Comparison of ENCODE assay signal across 1 cellular context in the genomic region with DNA sequence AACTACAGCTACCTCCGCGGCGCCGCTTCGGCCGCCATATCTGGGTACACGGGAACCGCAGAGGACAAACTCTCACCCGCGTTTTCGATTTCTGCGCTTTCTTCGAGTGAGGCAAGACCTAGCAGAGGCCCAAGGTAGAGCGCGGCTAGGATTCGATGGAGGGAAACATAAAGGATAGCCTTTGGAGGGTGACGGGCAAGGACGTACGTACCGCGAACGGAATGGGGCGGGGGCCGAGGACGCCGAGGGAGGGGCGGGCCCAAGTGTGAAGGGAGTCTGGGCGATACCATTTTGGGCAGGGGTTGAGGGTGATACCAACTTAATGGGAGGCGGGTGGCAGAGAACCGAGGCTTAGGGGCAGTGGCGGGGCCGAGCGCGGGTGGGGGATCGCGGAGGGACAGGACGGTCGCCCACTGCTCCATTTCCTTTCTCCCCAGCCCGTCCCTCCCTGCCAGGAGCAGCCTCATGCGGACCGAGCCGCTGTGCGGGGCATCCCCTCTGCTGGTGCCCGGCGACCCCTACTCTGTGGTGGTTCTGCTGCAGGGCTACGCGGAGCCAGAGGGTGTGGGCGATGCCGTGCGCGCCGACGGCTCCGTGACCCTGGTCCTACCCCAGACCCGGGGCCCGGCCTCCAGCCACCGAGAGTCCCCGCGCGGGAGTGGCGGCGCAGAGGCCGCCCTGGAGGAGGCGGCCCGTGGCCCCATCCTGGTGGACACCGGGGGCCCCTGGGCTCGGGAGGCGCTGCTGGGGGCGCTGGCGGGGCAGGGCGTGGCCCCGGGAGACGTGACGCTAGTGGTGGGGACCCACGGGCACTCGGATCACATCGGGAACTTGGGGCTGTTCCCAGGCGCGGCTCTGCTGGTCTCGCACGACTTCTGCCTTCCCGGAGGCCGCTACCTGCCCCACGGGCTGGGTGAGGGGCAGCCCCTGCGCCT.
TF ChIP-seq lines count a peak whose summit lies in the region.

A gene with protein sequence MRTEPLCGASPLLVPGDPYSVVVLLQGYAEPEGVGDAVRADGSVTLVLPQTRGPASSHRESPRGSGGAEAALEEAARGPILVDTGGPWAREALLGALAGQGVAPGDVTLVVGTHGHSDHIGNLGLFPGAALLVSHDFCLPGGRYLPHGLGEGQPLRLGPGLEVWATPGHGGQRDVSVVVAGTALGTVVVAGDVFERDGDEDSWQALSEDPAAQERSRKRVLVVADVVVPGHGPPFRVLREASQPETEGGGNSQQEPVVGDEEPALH (plus strand): TSS at position 37 of the 935 bp plus-strand sequence. CDS start 429 bp downstream, at position 466.

TF ChIP-seq in A549, 52 proteins besides CTCF, POLR2A, EP300 and RAD21 (continued from another document):
- TF ChIP-seq, protein P1, sequence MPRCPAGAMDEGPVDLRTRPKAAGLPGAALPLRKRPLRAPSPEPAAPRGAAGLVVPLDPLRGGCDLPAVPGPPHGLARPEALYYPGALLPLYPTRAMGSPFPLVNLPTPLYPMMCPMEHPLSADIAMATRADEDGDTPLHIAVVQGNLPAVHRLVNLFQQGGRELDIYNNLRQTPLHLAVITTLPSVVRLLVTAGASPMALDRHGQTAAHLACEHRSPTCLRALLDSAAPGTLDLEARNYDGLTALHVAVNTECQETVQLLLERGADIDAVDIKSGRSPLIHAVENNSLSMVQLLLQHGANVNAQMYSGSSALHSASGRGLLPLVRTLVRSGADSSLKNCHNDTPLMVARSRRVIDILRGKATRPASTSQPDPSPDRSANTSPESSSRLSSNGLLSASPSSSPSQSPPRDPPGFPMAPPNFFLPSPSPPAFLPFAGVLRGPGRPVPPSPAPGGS (IDR thresholded peaks at IDR 0.05), result peak; percentile 80; the same call in 2 of the 3 replicates
- TF ChIP-seq POLR2AphosphoS2 (conservative IDR thresholded peaks at IDR 0.05; ENCODE audit: low read length) (0 out of 2 replicates have a peak, but pooled peaks have one; percentile 50), RFX5 (IDR thresholded peaks at IDR 0.05) (no peak), ZC3H11A (IDR thresholded peaks at IDR 0.05) (no peak), GATA3 (IDR thresholded peaks at IDR 0.05; ENCODE audit: borderline replicate concordance) (peak; percentile 81), EHMT2 (IDR thresholded peaks at IDR 0.05; ENCODE audit: low read depth) (no peak), ESRRA (IDR thresholded peaks at IDR 0.05; ENCODE audit: borderline replicate concordance, low read length) (no peak), HOXB13 (CRISPR knock-in tag; IDR thresholded peaks at IDR 0.05; ENCODE audit: low read depth) (no peak), SREBF2 (IDR thresholded peaks at IDR 0.05) (no peak), FOSB (CRISPR knock-in tag; IDR thresholded peaks at IDR 0.05) (no peak), MAZ (IDR thresholded peaks at IDR 0.05; ENCODE audit: borderline replicate concordance, low read depth, low read length) (peak; percentile 47; the same call in 1 of the 2 replicates), FOSL2 (IDR thresholded peaks at IDR 0.05) (no peak), FOSL2 (CRISPR knock-in tag; IDR thresholded peaks at IDR 0.05) (no peak), ZNF302 (CRISPR knock-in tag; IDR thresholded peaks at IDR 0.05) (no peak), JUN (IDR thresholded peaks at IDR 0.05) (peak; percentile 76 to 90), RCOR1 (IDR thresholded peaks at IDR 0.05; ENCODE audit: low read depth, low read length) (no peak), CBX8 (IDR thresholded peaks at IDR 0.05) (no peak), NPAS2 (CRISPR knock-in tag; IDR thresholded peaks at IDR 0.05; ENCODE audit: borderline replicate concordance) (no peak), ZFP36 (IDR thresholded peaks at IDR 0.05; ENCODE audit: borderline replicate concordance, partially characterized antibody) (peak; percentile 53), CHD4 (IDR thresholded peaks at IDR 0.05; ENCODE audit: borderline replicate concordance) (no peak), KDM5A (IDR thresholded peaks at IDR 0.05) (no peak), FOXS1 (CRISPR knock-in tag; IDR thresholded peaks at IDR 0.05) (no peak), RNF2 (IDR thresholded peaks at IDR 0.05; ENCODE audit: borderline replicate concordance, low read depth) (no peak), ZSCAN20 (CRISPR knock-in tag; IDR thresholded peaks at IDR 0.05) (no peak), MYC (IDR thresholded peaks at IDR 0.05; ENCODE audit: borderline replicate concordance, low read length) (peak; percentile 68; the same call in 1 of the 2 replicates), KDM1A (IDR thresholded peaks at IDR 0.05; ENCODE audit: low read depth) (no peak), BHLHE40 (IDR thresholded peaks at IDR 0.05; ENCODE audit: low read depth, low read length) (peak; percentile 82), TP53 (CRISPR knock-in tag; IDR thresholded peaks at IDR 0.05) (no peak), HOXB5 (CRISPR knock-in tag; IDR thresholded peaks at IDR 0.05) (no peak), JUNB (IDR thresholded peaks at IDR 0.05) (no peak), PHF8 (IDR thresholded peaks at IDR 0.05; ENCODE audit: borderline replicate concordance, low read depth) (peak; percentile 80; the same call in 1 of the 2 replicates), HDAC2 (IDR thresholded peaks at IDR 0.05) (no peak), CEBPB (IDR thresholded peaks at IDR 0.05) (no peak)
- TF ChIP-seq, protein P2, sequence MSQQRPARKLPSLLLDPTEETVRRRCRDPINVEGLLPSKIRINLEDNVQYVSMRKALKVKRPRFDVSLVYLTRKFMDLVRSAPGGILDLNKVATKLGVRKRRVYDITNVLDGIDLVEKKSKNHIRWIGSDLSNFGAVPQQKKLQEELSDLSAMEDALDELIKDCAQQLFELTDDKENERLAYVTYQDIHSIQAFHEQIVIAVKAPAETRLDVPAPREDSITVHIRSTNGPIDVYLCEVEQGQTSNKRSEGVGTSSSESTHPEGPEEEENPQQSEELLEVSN (IDR thresholded peaks at IDR 0.05; ENCODE audit: borderline replicate concordance, low read depth), result 0 out of 2 replicates have a peak, but pooled peaks have one; percentile 19
- TF ChIP-seq, protein P3, sequence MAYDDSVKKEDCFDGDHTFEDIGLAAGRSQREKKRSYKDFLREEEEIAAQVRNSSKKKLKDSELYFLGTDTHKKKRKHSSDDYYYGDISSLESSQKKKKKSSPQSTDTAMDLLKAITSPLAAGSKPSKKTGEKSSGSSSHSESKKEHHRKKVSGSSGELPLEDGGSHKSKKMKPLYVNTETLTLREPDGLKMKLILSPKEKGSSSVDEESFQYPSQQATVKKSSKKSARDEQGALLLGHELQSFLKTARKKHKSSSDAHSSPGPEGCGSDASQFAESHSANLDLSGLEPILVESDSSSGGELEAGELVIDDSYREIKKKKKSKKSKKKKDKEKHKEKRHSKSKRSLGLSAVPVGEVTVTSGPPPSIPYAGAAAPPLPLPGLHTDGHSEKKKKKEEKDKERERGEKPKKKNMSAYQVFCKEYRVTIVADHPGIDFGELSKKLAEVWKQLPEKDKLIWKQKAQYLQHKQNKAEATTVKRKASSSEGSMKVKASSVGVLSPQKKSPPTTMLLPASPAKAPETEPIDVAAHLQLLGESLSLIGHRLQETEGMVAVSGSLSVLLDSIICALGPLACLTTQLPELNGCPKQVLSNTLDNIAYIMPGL (CRISPR knock-in tag; IDR thresholded peaks at IDR 0.05; ENCODE audit: borderline replicate concordance), result no peak
- TF ChIP-seq, protein P4, sequence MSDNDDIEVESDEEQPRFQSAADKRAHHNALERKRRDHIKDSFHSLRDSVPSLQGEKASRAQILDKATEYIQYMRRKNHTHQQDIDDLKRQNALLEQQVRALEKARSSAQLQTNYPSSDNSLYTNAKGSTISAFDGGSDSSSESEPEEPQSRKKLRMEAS (IDR thresholded peaks at IDR 0.05), result peak; percentile 37
- TF ChIP-seq, protein P5, sequence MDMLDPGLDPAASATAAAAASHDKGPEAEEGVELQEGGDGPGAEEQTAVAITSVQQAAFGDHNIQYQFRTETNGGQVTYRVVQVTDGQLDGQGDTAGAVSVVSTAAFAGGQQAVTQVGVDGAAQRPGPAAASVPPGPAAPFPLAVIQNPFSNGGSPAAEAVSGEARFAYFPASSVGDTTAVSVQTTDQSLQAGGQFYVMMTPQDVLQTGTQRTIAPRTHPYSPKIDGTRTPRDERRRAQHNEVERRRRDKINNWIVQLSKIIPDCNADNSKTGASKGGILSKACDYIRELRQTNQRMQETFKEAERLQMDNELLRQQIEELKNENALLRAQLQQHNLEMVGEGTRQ (IDR thresholded peaks at IDR 0.05), result no peak
- TF ChIP-seq, protein P6, sequence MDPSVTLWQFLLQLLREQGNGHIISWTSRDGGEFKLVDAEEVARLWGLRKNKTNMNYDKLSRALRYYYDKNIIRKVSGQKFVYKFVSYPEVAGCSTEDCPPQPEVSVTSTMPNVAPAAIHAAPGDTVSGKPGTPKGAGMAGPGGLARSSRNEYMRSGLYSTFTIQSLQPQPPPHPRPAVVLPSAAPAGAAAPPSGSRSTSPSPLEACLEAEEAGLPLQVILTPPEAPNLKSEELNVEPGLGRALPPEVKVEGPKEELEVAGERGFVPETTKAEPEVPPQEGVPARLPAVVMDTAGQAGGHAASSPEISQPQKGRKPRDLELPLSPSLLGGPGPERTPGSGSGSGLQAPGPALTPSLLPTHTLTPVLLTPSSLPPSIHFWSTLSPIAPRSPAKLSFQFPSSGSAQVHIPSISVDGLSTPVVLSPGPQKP (IDR thresholded peaks at IDR 0.05; ENCODE audit: low read depth, low read length), result no peak
- TF ChIP-seq, protein P7, sequence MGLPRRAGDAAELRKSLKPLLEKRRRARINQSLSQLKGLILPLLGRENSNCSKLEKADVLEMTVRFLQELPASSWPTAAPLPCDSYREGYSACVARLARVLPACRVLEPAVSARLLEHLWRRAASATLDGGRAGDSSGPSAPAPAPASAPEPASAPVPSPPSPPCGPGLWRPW (IDR thresholded peaks at IDR 0.05), result no peak
- TF ChIP-seq, protein P8, sequence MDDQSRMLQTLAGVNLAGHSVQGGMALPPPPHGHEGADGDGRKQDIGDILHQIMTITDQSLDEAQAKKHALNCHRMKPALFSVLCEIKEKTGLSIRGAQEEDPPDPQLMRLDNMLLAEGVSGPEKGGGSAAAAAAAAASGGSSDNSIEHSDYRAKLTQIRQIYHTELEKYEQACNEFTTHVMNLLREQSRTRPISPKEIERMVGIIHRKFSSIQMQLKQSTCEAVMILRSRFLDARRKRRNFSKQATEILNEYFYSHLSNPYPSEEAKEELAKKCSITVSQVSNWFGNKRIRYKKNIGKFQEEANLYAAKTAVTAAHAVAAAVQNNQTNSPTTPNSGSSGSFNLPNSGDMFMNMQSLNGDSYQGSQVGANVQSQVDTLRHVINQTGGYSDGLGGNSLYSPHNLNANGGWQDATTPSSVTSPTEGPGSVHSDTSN (IDR thresholded peaks at IDR 0.05), result no peak; the same call in none of the 2 replicates
TF ChIP-seq in A549: peak in this region for 11.
